Comparison of ENCODE assay signal across 8 cellular contexts in the genomic region with DNA sequence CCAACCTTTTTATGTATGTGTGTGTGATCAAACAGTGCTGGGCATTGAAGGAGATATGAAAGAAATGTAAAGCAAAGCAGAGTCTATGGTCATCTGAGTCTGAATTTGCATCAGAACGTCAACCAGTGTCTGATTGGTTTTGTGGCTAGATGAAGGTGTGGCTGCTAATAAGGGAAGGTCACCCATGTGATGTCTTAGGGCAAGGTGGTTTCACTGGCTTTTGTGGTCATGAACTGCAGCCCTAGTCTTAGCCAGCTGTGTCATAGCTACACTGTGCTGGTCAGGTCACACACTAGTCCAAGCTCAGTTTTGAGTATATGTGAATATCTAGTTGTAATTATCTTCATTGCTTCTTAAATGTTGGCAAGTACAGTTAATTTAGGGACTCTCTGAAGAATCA.
DNase-seq lines count a peak whose midpoint lies in the region; ATAC-seq and TF ChIP-seq lines count a peak whose summit lies in the region.

No MANE protein-coding gene starts in this region.

- ATAC-seq in GM18520 (IDR thresholded peaks at IDR 0.05; ENCODE audit: unreplicated experiment) (peak; percentile 95), GM21576 (IDR thresholded peaks at IDR 0.05; ENCODE audit: unreplicated experiment) (peak; percentile 96), HG03439 (IDR thresholded peaks at IDR 0.05; ENCODE audit: unreplicated experiment) (peak; percentile 96), foreskin keratinocyte (no peak), Right ventricle myocardium superior (ENCODE audit: poor library complexity) (no peak)

- H3K27ac ChIP-seq in foreskin keratinocyte = peak overlapping the region; percentile 95

- peaks cover 18% of the 10 kb centered on the region for H3K4me1 ChIP-seq in foreskin keratinocyte

- DNase-seq in foreskin keratinocyte (no peak), Ammon's horn (ENCODE audit: low spot score) (no peak), Right ventricle myocardium superior (no peak), ACHN (no peak), posterior vena cava (ENCODE audit: low spot score) (no peak)

- H3K27me3 ChIP-seq in foreskin keratinocyte = no peaks in the 10 kb centered on the region

- in situ Hi-C loops in ACHN (cut with HindIII; ENCODE audit: low pct_ligation_motif_present, low pct_unique_long_range_greater_than_20kb, low sequenced_read_pairs) = no loop called here

- no peak for TF ChIP-seq CTCF in foreskin keratinocyte (conservative IDR thresholded peaks at IDR 0.05)

- intact Hi-C loops in Right ventricle myocardium superior (cut with DNase I) = no loop called here
- intact Hi-C loops in posterior vena cava (cut with DNase I) = no loop called here

Comparison
In these comparisons a context has a peak if more than half of its experiments do, and no peak if none do; other contexts are left out.
1. ATAC-seq: peak in GM18520 (single experiment), GM21576 (single experiment) and HG03439 (single experiment); none in foreskin keratinocyte (single experiment) and Right ventricle myocardium superior (single experiment).